Comparison of ENCODE assay signal across 8 cellular contexts in genomic region chr7:135976312-135977019, GRCh38. TPM values are rescaled to one million over a fixed set of nuclear protein-coding genes. Genes with fewer than 3 reads are reported as not detected.
DNase-seq lines count a peak whose midpoint lies in the region; ATAC-seq and TF ChIP-seq lines count a peak whose summit lies in the region.

No MANE protein-coding gene starts in this region.

- H3K4me2 ChIP-seq in IMR-90 (ENCODE audit: low read depth, low read length) (peak overlapping the region; percentile 97), osteoblast (ENCODE audit: insufficient read depth, low read length) (peak overlapping the region; percentile 97)

- H3K9me1 ChIP-seq in IMR-90 (ENCODE audit: insufficient read depth, low read length) = no peaks in the 10 kb centered on the region

- dilution Hi-C loops in IMR-90 (cut with HindIII; ENCODE audit: low sequenced_read_pairs, unreplicated experiment) = no loop called here

- H2AK5ac ChIP-seq in IMR-90 (ENCODE audit: low read depth, low read length) = peak overlapping the region; percentile 79

- peaks cover 56% of the 10 kb centered on the region for H3K79me2 ChIP-seq in osteoblast (ENCODE audit: insufficient read depth, low read length)

- H4K5ac ChIP-seq in IMR-90 (ENCODE audit: low read depth, low read length) = peak overlapping the region; percentile 80

- peak overlapping the region; percentile 83 to 95 for H4K8ac ChIP-seq in IMR-90 (ENCODE audit: low read depth in 2 of 2, low read length in 2 of 2)

- ATAC-seq in GM21360 (IDR thresholded peaks at IDR 0.05; ENCODE audit: unreplicated experiment) (peak; percentile 5), IMR-90 (ENCODE audit: low read depth) (peak; percentile 45)

- H3K9ac ChIP-seq in IMR-90 (ENCODE audit: low read depth, low read length) = peak overlapping the region; percentile 87

- no peak for TF ChIP-seq CTCF in IMR-90 (conservative IDR thresholded peaks at IDR 0.05; ENCODE audit: low read depth, low read length)
- TF ChIP-seq CTCF in fibroblast of villous mesenchyme (IDR thresholded peaks at IDR 0.05; ENCODE audit: insufficient read depth, low read depth, low read length) = no peak
- TF ChIP-seq CTCF in osteoblast (IDR thresholded peaks at IDR 0.05; ENCODE audit: extremely low read depth, low read depth, low read length) = no peak

- H3K4me3 ChIP-seq in IMR-90 (ENCODE audit: insufficient read depth, low read depth, low read length) = peak overlapping the region; percentile 88
- peak overlapping the region; percentile 93 for H3K4me3 ChIP-seq in fibroblast of villous mesenchyme (ENCODE audit: low read depth, low read length)
- H3K4me3 ChIP-seq in osteoblast (ENCODE audit: insufficient read depth, low read length) = peak overlapping the region; percentile 95

- 0% methylated on average over 8 of the region's 13 CpGs; no CpG with 5 or more reads in 1 of the 2 experiments for WGBS in IMR-90 (ENCODE audit: extremely low coverage in 2 of 2, insufficient read length in 1 of 2), 2 experiments

- H3K36me3 ChIP-seq in IMR-90 (ENCODE audit: control insufficient read depth, insufficient read depth, low read length) (peaks cover 2% of the 10 kb centered on the region; the same call in 1 of the 2 replicates), osteoblast (ENCODE audit: insufficient read depth, low read length) (peaks cover 3% of the 10 kb centered on the region)

- peak overlapping the region; percentile 81 for H3K14ac ChIP-seq in IMR-90 (replicated peaks; ENCODE audit: low read depth, low read length)

- BruUV-seq in IMR-90 (replicated peaks; lab: Mats Ljungman, UMichigan) = no TSS peak

- peak overlapping the region; percentile 96 for H2AK9ac ChIP-seq in IMR-90 (replicated peaks; ENCODE audit: low read depth, low read length, poor library complexity)

- H3K27ac ChIP-seq in IMR-90 (ENCODE audit: insufficient read depth, low read length) (peak overlapping the region; percentile 83), osteoblast (ENCODE audit: low read depth, low read length) (peak overlapping the region; percentile 76)

- peak overlapping the region; percentile 60 for H3K56ac ChIP-seq in IMR-90 (ENCODE audit: extremely low read depth, insufficient read depth, low read length)

- no peak overlapping the region for H2BK15ac ChIP-seq in IMR-90 (ENCODE audit: low read depth, low read length)

- H3K4me1 ChIP-seq in IMR-90 (ENCODE audit: control insufficient read depth, insufficient read depth, low read length) (peaks cover 3% of the 10 kb centered on the region; the same call in 1 of the 2 replicates), osteoblast (ENCODE audit: insufficient read depth, low read length) (peaks cover 26% of the 10 kb centered on the region)

- intact Hi-C loops in IMR-90 (cut with micrococcal nuclease) = loop anchor here (10.0 kb wide), 1 partner anchor 302 kb away; no protein-coding TSS in a partner anchor

- H3K23ac ChIP-seq in IMR-90 (ENCODE audit: low read depth, low read length) = peak overlapping the region; percentile 72; the same call in 1 of the 2 replicates

- no peaks in the 10 kb centered on the region for H3K27me3 ChIP-seq in IMR-90 (ENCODE audit: control insufficient read depth, insufficient read depth, low read length)
- H3K27me3 ChIP-seq in osteoblast (ENCODE audit: insufficient read depth, low read length) = no peaks in the 10 kb centered on the region

- DNase-seq in COLO829 (ENCODE audit: low spot score) (peak; percentile 18), IMR-90 (peak; percentile 1), activated T-cell treated with anti-CD3 and anti-CD28 coated beads for 4 hours (peak; percentile 20), fibroblast of villous mesenchyme (ENCODE audit: low read depth) (no peak), osteoblast (ENCODE audit: insufficient read length, low spot score, missing footprints) (peak; percentile 58), HCEC 1CT (no peak), foreskin melanocyte (no peak)

- peak overlapping the region; percentile 84 for H4K91ac ChIP-seq in IMR-90 (ENCODE audit: insufficient read depth, low read depth, low read length)

- H4K20me1 ChIP-seq in IMR-90 (ENCODE audit: insufficient read depth, low read length) (peaks cover 29% of the 10 kb centered on the region; the same call in 1 of the 2 replicates), osteoblast (ENCODE audit: insufficient read depth, low read length) (peaks cover 31% of the 10 kb centered on the region)

- 0 out of 2 replicates have a peak overlapping the region, but pooled peaks have one; percentile 55 for H2BK120ac ChIP-seq in IMR-90 (ENCODE audit: low read depth, low read length)

- TF ChIP-seq POLR2A in IMR-90 (IDR thresholded peaks at IDR 0.05; ENCODE audit: low read depth, low read length) = no peak

- TF ChIP-seq RAD21 in IMR-90 (IDR thresholded peaks at IDR 0.05; ENCODE audit: low read length) = no peak

- peaks cover 0 to 25% of the 10 kb centered on the region in 2 experiments; a peak in 2 of 4 replicates for H3K79me1 ChIP-seq in IMR-90 (ENCODE audit: low read depth in 1 of 2, low read length in 2 of 2)

- in situ Hi-C loops in IMR-90 (cut with MboI; ENCODE audit: low sequenced_read_pairs) = no loop called here

- peak overlapping the region; percentile 15; the same call in 1 of the 2 replicates for H3K18ac ChIP-seq in IMR-90 (ENCODE audit: low read depth, low read length)

- CTCF ChIA-PET in IMR-90 (lab: Yijun Ruan, JAX) = interaction anchor here (0.6 kb wide), 1 partner anchor 939 kb away, joined by 3 read pairs; no protein-coding TSS in a partner anchor

- H3K9me3 ChIP-seq in IMR-90 (ENCODE audit: control insufficient read depth, insufficient read depth, low read length) (no peaks in the 10 kb centered on the region), osteoblast (ENCODE audit: low read depth, low read length) (no peaks in the 10 kb centered on the region)

- H2BK5ac ChIP-seq in IMR-90 (ENCODE audit: low read depth, low read length, poor library complexity, severe bottlenecking) = peak overlapping the region; percentile 69

- POLR2A ChIA-PET in IMR-90 (lab: Charles Lee; ENCODE audit: unreplicated experiment) = no interaction called here

- peak overlapping the region; percentile 96 for H3K4ac ChIP-seq in IMR-90 (ENCODE audit: low read depth, low read length)

- H2AFZ ChIP-seq in IMR-90 (replicated peaks; ENCODE audit: low read length, poor library complexity) (peak overlapping the region; percentile 97), osteoblast (ENCODE audit: low read length) (peak overlapping the region; percentile 91)

- no peak overlapping the region for H2BK20ac ChIP-seq in IMR-90 (ENCODE audit: low read depth, low read length)

TF ChIP-seq in IMR-90, 13 proteins besides CTCF, POLR2A, EP300 and RAD21:
- TF ChIP-seq ELK1 (IDR thresholded peaks at IDR 0.05; ENCODE audit: borderline replicate concordance, low read depth, low read length) = no peak
- TF ChIP-seq RCOR1 (IDR thresholded peaks at IDR 0.05; ENCODE audit: insufficient replicate concordance, low read length) = no peak
- TF ChIP-seq MAFK (IDR thresholded peaks at IDR 0.05; ENCODE audit: low read depth, low read length) = no peak
- TF ChIP-seq CHD1 (IDR thresholded peaks at IDR 0.05; ENCODE audit: low read depth, low read length) = no peak
- TF ChIP-seq USF2 (IDR thresholded peaks at IDR 0.05; ENCODE audit: low read depth, low read length) = no peak
- no peak for TF ChIP-seq NFE2L2 (IDR thresholded peaks at IDR 0.05; ENCODE audit: low read depth, low read length)
- no peak for TF ChIP-seq BHLHE40 (IDR thresholded peaks at IDR 0.05; ENCODE audit: low read depth, low read length)
- no peak for TF ChIP-seq MXI1 (IDR thresholded peaks at IDR 0.05; ENCODE audit: borderline replicate concordance, low read depth, low read length)
- no peak for TF ChIP-seq RFX5 (IDR thresholded peaks at IDR 0.05; ENCODE audit: low read depth, low read length)
- no peak for TF ChIP-seq MAZ (IDR thresholded peaks at IDR 0.05; ENCODE audit: borderline replicate concordance, low read depth, low read length)
- no peak for TF ChIP-seq CEBPB (IDR thresholded peaks at IDR 0.05; ENCODE audit: low read depth, low read length)

RNA-seq across cellular contexts. Expression of gene MTPN, which starts 0.7 kb away (rescaled TPM):
- total RNA-seq in IMR-90 (2012; rRNA removed) (58.8 and 107 TPM in 2 replicates), fibroblast of villous mesenchyme (138 and 158 TPM in 2 replicates), osteoblast (117 and 127 TPM in 2 replicates)
- polyA plus RNA-seq in IMR-90 (2012; rRNA removed) = 89.6 and 94.4 TPM in 2 replicates
- polyA plus RNA-seq in IMR-90 (2012; cell fraction: cytosol; rRNA removed) = 13.3 and 19.2 TPM in 2 replicates
- polyA plus RNA-seq in IMR-90 (2012; cell fraction: nucleus; rRNA removed; ENCODE audit: low replicate concordance) = 2.9 and 20.3 TPM in 2 replicates

Comparison
In these comparisons a context has a peak if more than half of its experiments do, and no peak if none do; other contexts are left out.
1. DNase-seq: peak in COLO829 (single experiment), IMR-90 (single experiment), activated T-cell treated with anti-CD3 and anti-CD28 coated beads for 4 hours (single experiment) and osteoblast (single experiment); none in fibroblast of villous mesenchyme (single experiment), HCEC 1CT (single experiment) and foreskin melanocyte (single experiment).
2. Peak in every context shown above with its lines, with median percentiles within 50 percentile points of each other: H3K4me3 ChIP-seq.